13 cellular contexts compared by ENCODE assay signal in genomic region chr6:111730835-111731234, GRCh38.
A peak's percentile ranks its signal among the peaks of the same experiment; 100 is the strongest.
DNase-seq lines count a peak whose midpoint lies in the region; ATAC-seq and TF ChIP-seq lines count a peak whose summit lies in the region.
"Had no signal": no experiment of that assay in that cellular context is flagged by ENCODE, and none has a peak within 500 bp of the region (broad histone marks: within the 10 kb centered on the region; RNA-seq: fewer than 3 reads in every experiment).

No MANE protein-coding gene starts in this region.

- H3K27me3 Mint-ChIP-seq in endodermal cell (ENCODE audit: insufficient read depth) (no peaks in the 10 kb centered on the region), natural killer cell (ENCODE audit: low read depth in 2 of 2) (no peaks in the 10 kb centered on the region)

- H3K27ac ChIP-seq in endodermal cell (ENCODE audit: low read depth, low read length) (peak overlapping the region; percentile 98), uterus (no peak overlapping the region)
- H3K27ac ChIP-seq: BLaER1 had no signal

- H3K4me3 ChIP-seq in endodermal cell (ENCODE audit: low read length) (no peak overlapping the region), uterus (no peak overlapping the region)
- H3K4me3 ChIP-seq: ascending aorta, BLaER1 had no signal

- H3K27ac Mint-ChIP-seq in endodermal cell = no peak overlapping the region
- H3K27ac Mint-ChIP-seq in natural killer cell = peak overlapping the region; percentile 90 to 100

- no peak overlapping the region for H3K9ac ChIP-seq in endodermal cell (ENCODE audit: extremely low read depth, low read length, poor library complexity, severe bottlenecking)
- H3K9ac ChIP-seq: BLaER1 had no signal

- H3K4me1 ChIP-seq in endodermal cell (ENCODE audit: control insufficient read depth, insufficient read depth, low read length) (peaks cover 15% of the 10 kb centered on the region), uterus (peaks cover 0 to 5% of the 10 kb centered on the region in 2 donors)
- H3K4me1 ChIP-seq: ascending aorta had no signal

- no peak for TF ChIP-seq CTCF in endodermal cell (conservative IDR thresholded peaks at IDR 0.05)
- no peak for TF ChIP-seq CTCF in natural killer cell (IDR thresholded peaks at IDR 0.05)
- TF ChIP-seq CTCF in uterus (IDR thresholded peaks at IDR 0.05) = no peak

- H3K4me3 Mint-ChIP-seq in endodermal cell (no peak overlapping the region), natural killer cell (peak overlapping the region; percentile 60)

- DNase-seq in Ammon's horn (ENCODE audit: low spot score) (peak; percentile 79), NCI-H2029 treated with DMSO at 0.1 percent for 48 hours (lab: John Stamatoyannopoulos, UW) (peak; percentile 43), endodermal cell (peak; percentile 49), natural killer cell (no peak), NCI-H187 (lab: John Stamatoyannopoulos, UW) (no peak), uterus (no peak)
- DNase-seq: activated CD4-positive, CD25-positive, alpha-beta regulatory T cell; left colon; NCI-H1417 treated with DMSO at 0.1 percent for 48 hours had no signal

- WGBS in endodermal cell (ENCODE audit: insufficient coverage in 1 of 2, insufficient read length in 1 of 2), 2 experiments = 58 to 81% methylated on average over 7 to 11 of the region's 11 CpGs

- H3K9me3 ChIP-seq in endodermal cell (ENCODE audit: control insufficient read depth, low read length) (peaks cover 20% of the 10 kb centered on the region), uterus (no peaks in the 10 kb centered on the region)

- no peak for TF ChIP-seq POLR2A in uterus (IDR thresholded peaks at IDR 0.05)

- peaks cover 19% of the 10 kb centered on the region for H3K9me3 Mint-ChIP-seq in endodermal cell
- no peaks in the 10 kb centered on the region for H3K9me3 Mint-ChIP-seq in natural killer cell

- ATAC-seq in natural killer cell (no peak), HG02870 (IDR thresholded peaks at IDR 0.05; ENCODE audit: unreplicated experiment) (no peak), GM21723 (IDR thresholded peaks at IDR 0.05; ENCODE audit: unreplicated experiment) (no peak)
- ATAC-seq: left colon had no signal

- peaks cover 35% of the 10 kb centered on the region for H3K36me3 Mint-ChIP-seq in endodermal cell (ENCODE audit: low read depth)
- H3K36me3 Mint-ChIP-seq in natural killer cell = no peaks in the 10 kb centered on the region

- H3K4me1 Mint-ChIP-seq in endodermal cell (peaks cover 27% of the 10 kb centered on the region), natural killer cell (peaks cover 93 to 96% of the 10 kb centered on the region in 2 donors)

- H3K27me3 ChIP-seq in endodermal cell (ENCODE audit: control insufficient read depth, insufficient read depth, low read length, poor library complexity, severe bottlenecking) = no peaks in the 10 kb centered on the region
- H3K27me3 ChIP-seq in uterus = no peaks in the 10 kb centered on the region
- H3K27me3 ChIP-seq: ascending aorta, BLaER1 had no signal

- intact Hi-C loops in natural killer cell (cut with micrococcal nuclease) (loop anchor here (5.0 kb wide), 1 partner anchor 106 kb away; no protein-coding TSS in a partner anchor), uterus (cut with DNase I; ENCODE audit: low total_unique reads) (no loop called here)

- H3K36me3 ChIP-seq in endodermal cell (ENCODE audit: control insufficient read depth, insufficient read depth, low read length) = peaks cover 13% of the 10 kb centered on the region
- H3K36me3 ChIP-seq in uterus = no peaks in the 10 kb centered on the region

Comparison
In these comparisons a context has a peak if more than half of its experiments do, and no peak if none do; other contexts are left out.
1. DNase-seq: peak in Ammon's horn (single experiment), NCI-H2029 treated with DMSO at 0.1 percent for 48 hours (single experiment) and endodermal cell (single experiment); none in natural killer cell (single experiment), NCI-H187 (0 of 2) and uterus (0 of 2).